In the genomic region with DNA sequence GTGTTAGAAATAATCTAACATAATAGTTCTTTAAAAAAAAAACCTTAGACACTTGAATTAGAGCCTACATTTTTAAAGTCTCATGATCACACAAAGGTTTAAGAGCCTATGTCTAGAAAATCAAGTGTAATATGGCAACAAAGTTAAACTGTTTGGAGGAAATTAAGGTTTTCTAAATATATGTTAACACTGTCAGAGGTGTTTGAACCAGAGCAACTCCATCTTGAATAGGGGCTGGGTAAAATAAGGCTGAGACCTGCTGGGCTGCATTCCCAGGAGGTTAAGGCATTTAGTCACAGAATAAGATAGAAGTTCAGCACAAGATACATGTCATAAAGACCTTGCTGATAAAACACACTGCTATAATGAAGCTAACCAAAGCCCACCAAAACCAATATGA, we compare ENCODE assay signal across 18 cellular contexts.
"Had no signal": no experiment of that assay in that cellular context is flagged by ENCODE, and none has a peak within 500 bp of the region (broad histone marks: within the 10 kb centered on the region; RNA-seq: fewer than 3 reads in every experiment).

No MANE protein-coding gene starts in this region.

- ATAC-seq: foreskin keratinocyte; naive thymus-derived CD8-positive, alpha-beta T cell; psoas muscle had no signal

- H3K9me3 ChIP-seq: left ventricle myocardium inferior, neutrophil, psoas muscle, sigmoid colon, stomach, thoracic aorta, vagina had no signal

- H3K4me1 ChIP-seq: psoas muscle had no signal

- H3K27me3 ChIP-seq: foreskin keratinocyte, neutrophil, sigmoid colon, stomach, vagina had no signal

- H3K4me3 ChIP-seq: left ventricle myocardium inferior, psoas muscle, sigmoid colon, skin epidermis, stomach, thoracic aorta, vagina had no signal

- H3K36me3 ChIP-seq: left ventricle myocardium inferior, neutrophil, sigmoid colon, stomach, thoracic aorta, vagina had no signal

- H3K27ac ChIP-seq: foreskin keratinocyte, left ventricle myocardium inferior, neutrophil, psoas muscle, sigmoid colon, skin epidermis, thoracic aorta, vagina had no signal

- FAIRE-seq: colon, kidney had no signal

- DNase-seq: dermis blood vessel endothelial cell; erythroblast; foreskin keratinocyte; kidney; left cardiac atrium; left ventricle myocardium inferior; naive thymus-derived CD8-positive, alpha-beta T cell; psoas muscle; sigmoid colon; stimulated activated CD4-positive, alpha-beta T cell treated with anti-CD3 and anti-CD28 coated beads, Interleukin-12 subunit alpha, Interleukin-12 subunit beta, amount 100 ng/mL, for 4 hours; stimulated activated naive CD4-positive, alpha-beta T cell; stomach; substantia nigra had no signal
